Comparison of ENCODE assay signal across 10 cellular contexts in the genomic region with DNA sequence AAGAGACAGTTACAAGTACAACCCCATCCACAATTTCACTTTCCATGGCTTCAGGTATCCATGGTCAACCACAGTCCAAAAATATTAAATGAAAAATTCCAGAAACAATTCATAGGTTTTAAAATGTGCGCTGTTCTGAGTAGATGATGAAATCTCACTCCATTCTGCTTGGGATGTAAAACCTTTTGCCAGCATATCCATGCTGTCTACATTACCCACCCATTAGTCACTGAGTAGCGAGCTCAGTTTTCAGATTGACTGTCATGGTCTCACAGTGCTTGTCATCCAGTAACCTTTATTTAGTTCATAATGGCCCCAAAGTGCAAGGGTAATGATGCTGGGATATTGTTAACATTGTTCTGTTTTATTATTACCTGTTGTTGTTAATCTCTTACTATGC. TPM values are rescaled to one million over a fixed set of nuclear protein-coding genes. Genes with fewer than 3 reads are reported as not detected.
A peak's percentile ranks its signal among the peaks of the same experiment; 100 is the strongest.
DNase-seq lines count a peak whose midpoint lies in the region; ATAC-seq and TF ChIP-seq lines count a peak whose summit lies in the region.
"Had no signal": no experiment of that assay in that cellular context is flagged by ENCODE, and none has a peak within 500 bp of the region (broad histone marks: within the 10 kb centered on the region; RNA-seq: fewer than 3 reads in every experiment).

No MANE protein-coding gene starts in this region.

- no peak overlapping the region for H3K4me2 ChIP-seq in mesendoderm (ENCODE audit: low read length)

- H3K23ac ChIP-seq in mesendoderm (ENCODE audit: low read length): no peak overlapping the region

- H2AK5ac ChIP-seq in mesendoderm (ENCODE audit: low read length): no peak overlapping the region

- H3K36me3 ChIP-seq in brain microvascular endothelial cell (replicated peaks) (peaks cover 7% of the 10 kb centered on the region), mesendoderm (ENCODE audit: control insufficient read depth, insufficient read depth, low read length) (peaks cover 1% of the 10 kb centered on the region)

- in situ Hi-C loops in brain microvascular endothelial cell (cut with HindIII; ENCODE audit: low pct_ligation_motif_present, low sequenced_read_pairs): no loop called here

- H4K5ac ChIP-seq in mesendoderm (ENCODE audit: low read length): no peak overlapping the region

- WGBS in mesendoderm (ENCODE audit: extremely low coverage, insufficient coverage, low lambda C conversion rate): no CpG with 5 or more reads among the region's 2 CpGs

- peak; percentile 49 for DNase-seq in AG08395 (ENCODE audit: low spot score)
- DNase-seq in HFF-Myc (ENCODE audit: extremely low read depth, low read depth): peak; percentile 31
- DNase-seq in brain microvascular endothelial cell: peak; percentile 93
- peak; percentile 39 for DNase-seq in mesendoderm
- DNase-seq in DMS114 treated with DMSO at 0.1 percent for 48 hours (lab: John Stamatoyannopoulos, UW; ENCODE audit: unreplicated experiment): no peak
- DNase-seq: right cardiac atrium had no signal

- H3K79me2 ChIP-seq in mesendoderm (ENCODE audit: control insufficient read depth, insufficient read depth, low read length): no peaks in the 10 kb centered on the region

- no peak overlapping the region for H3K9ac ChIP-seq in mesendoderm (ENCODE audit: low read length)

- no peak overlapping the region for H3K56ac ChIP-seq in mesendoderm (ENCODE audit: low read length)

- no peak overlapping the region for H2BK15ac ChIP-seq in mesendoderm (replicated peaks; ENCODE audit: low read depth)

- TF ChIP-seq CTCF in HFF-Myc (IDR thresholded peaks at IDR 0.05; ENCODE audit: low read depth, low read length, missing control alignments) (no peak), brain microvascular endothelial cell (IDR thresholded peaks at IDR 0.05; ENCODE audit: low read depth, low read length, missing control alignments) (no peak)

- H3K4ac ChIP-seq in mesendoderm (ENCODE audit: low read depth, low read length): no peak overlapping the region

- H3K27me3 ChIP-seq in brain microvascular endothelial cell (replicated peaks) (no peaks in the 10 kb centered on the region), mesendoderm (ENCODE audit: insufficient read depth, low read length, poor library complexity) (no peaks in the 10 kb centered on the region)

- H3K27ac ChIP-seq in brain microvascular endothelial cell (peak overlapping the region; percentile 83), mesendoderm (ENCODE audit: low read depth, low read length) (no peak overlapping the region)

- H3K18ac ChIP-seq in mesendoderm (ENCODE audit: low read length): no peak overlapping the region

- no peak overlapping the region for H4K8ac ChIP-seq in mesendoderm (ENCODE audit: low read depth, low read length)

- H3K4me3 ChIP-seq in HFF-Myc (replicated peaks; ENCODE audit: low read depth, low read length) (no peak overlapping the region), brain microvascular endothelial cell (ENCODE audit: low read depth, low read length) (no peak overlapping the region), mesendoderm (ENCODE audit: low read length) (no peak overlapping the region)
- H3K4me3 ChIP-seq: K562 had no signal

- H3K79me1 ChIP-seq in mesendoderm (ENCODE audit: low read length): no peaks in the 10 kb centered on the region

- no peak overlapping the region for H2BK5ac ChIP-seq in mesendoderm (ENCODE audit: low read length)

- no peaks in the 10 kb centered on the region for H3K4me1 ChIP-seq in mesendoderm (ENCODE audit: control insufficient read depth, low read depth, low read length)

- ATAC-seq in HG03469 (IDR thresholded peaks at IDR 0.05; ENCODE audit: unreplicated experiment) (no peak), HG03354 (IDR thresholded peaks at IDR 0.05; ENCODE audit: poor library complexity, severe bottlenecking, unreplicated experiment) (no peak), HG03135 (IDR thresholded peaks at IDR 0.05; ENCODE audit: unreplicated experiment) (no peak)
- ATAC-seq: K562, right cardiac atrium had no signal

- no peak overlapping the region for H2BK120ac ChIP-seq in mesendoderm (ENCODE audit: low read depth, low read length)

RNA-seq across cellular contexts. Expression of a gene that starts 40.5 kb away (rescaled TPM):
- polyA plus RNA-seq in mesendoderm (2013, experiment 1 of 2): 46.6 TPM
- polyA plus RNA-seq in mesendoderm (2013, experiment 2 of 2): 45.3 TPM
